9 cellular contexts compared by ENCODE assay signal in genomic region chr2:75465317-75465998, GRCh38.
A peak's percentile ranks its signal among the peaks of the same experiment; 100 is the strongest.
DNase-seq lines count a peak whose midpoint lies in the region; ATAC-seq and TF ChIP-seq lines count a peak whose summit lies in the region.
"Had no signal": no experiment of that assay in that cellular context is flagged by ENCODE, and none has a peak within 500 bp of the region (broad histone marks: within the 10 kb centered on the region; RNA-seq: fewer than 3 reads in every experiment).

No MANE protein-coding gene starts in this region.

- intact Hi-C loops in aorta (cut with DNase I) = no loop called here

- no peak overlapping the region for H3K4me3 ChIP-seq in endodermal cell (ENCODE audit: low read length)
- no peak overlapping the region for H3K4me3 ChIP-seq in parathyroid adenoma (ENCODE audit: low read depth, low read length)
- no peak overlapping the region for H3K4me3 ChIP-seq in aorta (ENCODE audit: low read length in 2 of 2)

- no peak overlapping the region for H3K4me2 ChIP-seq in parathyroid adenoma (ENCODE audit: low read length)
- H3K4me2 ChIP-seq: KMS-11 had no signal

- H3K4me1 ChIP-seq in endodermal cell (ENCODE audit: control insufficient read depth, insufficient read depth, low read length) (peaks cover 6% of the 10 kb centered on the region), parathyroid adenoma (no peaks in the 10 kb centered on the region), aorta (ENCODE audit: control insufficient read depth in 1 of 2, insufficient read depth in 2 of 2, low read length in 2 of 2) (no peaks in the 10 kb centered on the region)

- H3K9me3 ChIP-seq in endodermal cell (ENCODE audit: control insufficient read depth, low read length) (peaks cover 4% of the 10 kb centered on the region), parathyroid adenoma (ENCODE audit: control insufficient read depth, low read length) (no peaks in the 10 kb centered on the region), aorta (ENCODE audit: control insufficient read depth, low read length) (peaks cover 2% of the 10 kb centered on the region)

- no peak overlapping the region for H3K4me3 Mint-ChIP-seq in endodermal cell

- H3K36me3 Mint-ChIP-seq in endodermal cell (ENCODE audit: low read depth) = no peaks in the 10 kb centered on the region

- H3K27ac ChIP-seq in endodermal cell (ENCODE audit: low read depth, low read length) = no peak overlapping the region
- no peak overlapping the region for H3K27ac ChIP-seq in parathyroid adenoma
- no peak overlapping the region for H3K27ac ChIP-seq in aorta (ENCODE audit: low read depth in 1 of 2, low read length in 2 of 2)
- H3K27ac ChIP-seq: KMS-11 had no signal

- H3K27me3 ChIP-seq in endodermal cell (ENCODE audit: control insufficient read depth, insufficient read depth, low read length, poor library complexity, severe bottlenecking) = peaks cover 7% of the 10 kb centered on the region
- no peaks in the 10 kb centered on the region for H3K27me3 ChIP-seq in parathyroid adenoma (ENCODE audit: control insufficient read depth, insufficient read depth, low read length)
- no peaks in the 10 kb centered on the region for H3K27me3 ChIP-seq in aorta (ENCODE audit: control insufficient read depth in 1 of 2, insufficient read depth in 2 of 2, low read length in 1 of 2)

- 0 out of 3 replicates have a peak, but pooled peaks have one; percentile 13 for TF ChIP-seq CTCF in GM12872 (IDR thresholded peaks at IDR 0.05; ENCODE audit: insufficient read depth, low read depth, low read length)
- peak; percentile 67 for TF ChIP-seq CTCF in endodermal cell (conservative IDR thresholded peaks at IDR 0.05)
- peak; percentile 17 for TF ChIP-seq CTCF in parathyroid adenoma (IDR thresholded peaks at IDR 0.05)

- H3K4me1 Mint-ChIP-seq in endodermal cell = peaks cover 29% of the 10 kb centered on the region

- no peak overlapping the region for H3K27ac Mint-ChIP-seq in endodermal cell

- no peak overlapping the region for H2AFZ ChIP-seq in parathyroid adenoma

- H3K27me3 Mint-ChIP-seq in endodermal cell (ENCODE audit: insufficient read depth) = no peaks in the 10 kb centered on the region

- no peak for ATAC-seq in HG03342 (IDR thresholded peaks at IDR 0.05; ENCODE audit: unreplicated experiment)
- no peak for ATAC-seq in aorta (ENCODE audit: low FRiP score)
- ATAC-seq in GM21360 (IDR thresholded peaks at IDR 0.05; ENCODE audit: unreplicated experiment) = no peak

- DNase-seq in NCI-H226 (peak; percentile 14), endodermal cell (no peak), aorta (no peak)
- no peak for DNase-seq in activated T-cell treated with anti-CD3 and anti-CD28 coated beads, Interleukin-2, amount 50 U/mL, for 48 hours

- no peak overlapping the region for H3K9ac ChIP-seq in endodermal cell (ENCODE audit: extremely low read depth, low read length, poor library complexity, severe bottlenecking)
- no peak overlapping the region for H3K9ac ChIP-seq in parathyroid adenoma
- H3K9ac ChIP-seq: KMS-11 had no signal

- WGBS in endodermal cell (ENCODE audit: insufficient coverage in 1 of 2, insufficient read length in 1 of 2), 2 experiments = 88% methylated on average over 1 of the region's 1 CpG; no CpG with 5 or more reads in 1 of the 2 experiments
- WGBS in aorta, 2 donors = 52 to 71% methylated on average over 1 of the region's 1 CpG

- H3K9me3 Mint-ChIP-seq in endodermal cell = peaks cover 4% of the 10 kb centered on the region

- no peaks in the 10 kb centered on the region for H3K79me2 ChIP-seq in parathyroid adenoma

- H3K36me3 ChIP-seq in endodermal cell (ENCODE audit: control insufficient read depth, insufficient read depth, low read length) (no peaks in the 10 kb centered on the region), parathyroid adenoma (ENCODE audit: control insufficient read depth, insufficient read depth, low read length) (no peaks in the 10 kb centered on the region), aorta (ENCODE audit: control insufficient read depth in 1 of 2, insufficient read depth in 2 of 2, low read length in 1 of 2) (no peaks in the 10 kb centered on the region)

Comparison
In these comparisons a context has a peak if more than half of its experiments do, and no peak if none do; other contexts are left out.
1. CTCF ChIP-seq: peak in every context shown above with its lines; median percentile 67 in endodermal cell; 17 in parathyroid adenoma; 13 in GM12872.